8 cellular contexts compared by ENCODE assay signal in genomic region chr3:51391566-51392300, GRCh38. TPM values are rescaled to one million over a fixed set of nuclear protein-coding genes. Genes with fewer than 3 reads are reported as not detected.
DNase-seq lines count a peak whose midpoint lies in the region; ATAC-seq and TF ChIP-seq lines count a peak whose summit lies in the region.

No MANE protein-coding gene starts in this region.

- no peak for TF ChIP-seq POLR2A in erythroblast (IDR thresholded peaks at IDR 0.05; ENCODE audit: low read length)

- no peak for TF ChIP-seq CTCF in BJ (IDR thresholded peaks at IDR 0.05; ENCODE audit: insufficient read depth, low read depth, low read length)
- TF ChIP-seq CTCF in HL-60 (IDR thresholded peaks at IDR 0.05; ENCODE audit: insufficient read depth, low read length), result no peak
- no peak for TF ChIP-seq CTCF in upper lobe of right lung (IDR thresholded peaks at IDR 0.05)

- CTCF ChIA-PET in BJ (lab: Yijun Ruan, JAX), result interaction anchor here (1.1 kb wide), 1 partner anchor 550 kb away, joined by 3 read pairs; the partner anchor contains the start of genes PARP3 and RRP9
- CTCF ChIA-PET in activated CD8-positive, alpha-beta memory T cell treated with anti-CD3 and anti-CD28 coated beads, Interleukin-2, amount 10 ng/mL, durations not matched to agents 7 days and 5 days (lab: Charles Lee), result interaction anchor here (0.6 to 1.6 kb wide), 3 partner anchors 10 to 47 kb away, joined by 3 to 4 read pairs (median 3); no protein-coding TSS in a partner anchor

- H3K27me3 Mint-ChIP-seq in activated CD8-positive, alpha-beta memory T cell treated with anti-CD3 and anti-CD28 coated beads, Interleukin-2, amount 10 ng/mL, durations not matched to agents 7 days and 5 days, result no peaks in the 10 kb centered on the region

- H3K36me3 ChIP-seq in BJ (ENCODE audit: control insufficient read depth, insufficient read depth, low read length), result peaks cover 23% of the 10 kb centered on the region
- peaks cover 68% of the 10 kb centered on the region for H3K36me3 ChIP-seq in upper lobe of right lung

- POLR2A ChIA-PET in BJ (lab: Charles Lee), result no interaction called here

- H3K36me3 Mint-ChIP-seq in activated CD8-positive, alpha-beta memory T cell treated with anti-CD3 and anti-CD28 coated beads, Interleukin-2, amount 10 ng/mL, durations not matched to agents 7 days and 5 days, result peaks cover 44% of the 10 kb centered on the region

- peaks cover 48% of the 10 kb centered on the region for H3K4me1 ChIP-seq in upper lobe of right lung

- no peak for DNase-seq in BJ (ENCODE audit: low read depth)
- DNase-seq in HL-60 (ENCODE audit: low read depth in 1 of 2, low spot score in 1 of 2), result no peak
- peak; percentile 71 for DNase-seq in activated CD8-positive, alpha-beta memory T cell treated with anti-CD3 and anti-CD28 coated beads, Interleukin-2, amount 10 ng/mL, durations not matched to agents 7 days and 5 days
- peak; percentile 67 to 77 for DNase-seq in erythroblast (lab: John Stamatoyannopoulos, UW)
- peak; percentile 38 for DNase-seq in myocyte (ENCODE audit: low read depth)
- peak; percentile 78 for DNase-seq in upper lobe of right lung
- no peak for DNase-seq in NCI-H774 (lab: John Stamatoyannopoulos, UW)

- peak overlapping the region; percentile 74 for H3K27ac ChIP-seq in HL-60 (replicated peaks)
- H3K27ac ChIP-seq in upper lobe of right lung, result peak overlapping the region; percentile 81

- peak overlapping the region; percentile 88 for H3K27ac Mint-ChIP-seq in activated CD8-positive, alpha-beta memory T cell treated with anti-CD3 and anti-CD28 coated beads, Interleukin-2, amount 10 ng/mL, durations not matched to agents 7 days and 5 days

- peak overlapping the region; percentile 85 for H3K4me3 Mint-ChIP-seq in activated CD8-positive, alpha-beta memory T cell treated with anti-CD3 and anti-CD28 coated beads, Interleukin-2, amount 10 ng/mL, durations not matched to agents 7 days and 5 days

- H3K4me3 ChIP-seq in BJ (ENCODE audit: low read depth, low read length) (peak overlapping the region; percentile 68), HL-60 (replicated peaks; ENCODE audit: insufficient read depth, low read length) (peak overlapping the region; percentile 55), upper lobe of right lung (peak overlapping the region; percentile 72)

- H3K9me3 ChIP-seq in upper lobe of right lung, result no peaks in the 10 kb centered on the region

- peak; percentile 24 for ATAC-seq in GM19455 (IDR thresholded peaks at IDR 0.05; ENCODE audit: unreplicated experiment)
- ATAC-seq in activated CD8-positive, alpha-beta memory T cell treated with anti-CD3 and anti-CD28 coated beads, Interleukin-2, amount 10 ng/mL, durations not matched to agents 7 days and 5 days, result peak; percentile 22
- peak; percentile 1 for ATAC-seq in upper lobe of right lung

- H3K27me3 ChIP-seq in BJ (ENCODE audit: control insufficient read depth, insufficient read depth, low read length) (no peaks in the 10 kb centered on the region), HL-60 (ENCODE audit: insufficient read depth, poor library complexity, severe bottlenecking) (no peaks in the 10 kb centered on the region), upper lobe of right lung (no peaks in the 10 kb centered on the region)

- intact Hi-C loops in upper lobe of right lung (cut with DNase I), result no loop called here

- peaks cover 82% of the 10 kb centered on the region for H3K4me1 Mint-ChIP-seq in activated CD8-positive, alpha-beta memory T cell treated with anti-CD3 and anti-CD28 coated beads, Interleukin-2, amount 10 ng/mL, durations not matched to agents 7 days and 5 days

- H3K9me3 Mint-ChIP-seq in activated CD8-positive, alpha-beta memory T cell treated with anti-CD3 and anti-CD28 coated beads, Interleukin-2, amount 10 ng/mL, durations not matched to agents 7 days and 5 days (ENCODE audit: low read depth), result no peaks in the 10 kb centered on the region

RNA-seq across cellular contexts. Expression of gene RBM15B, which starts 0.6 kb away (rescaled TPM):
- polyA plus RNA-seq in BJ (2011; rRNA removed), result 8.4 and 11.9 TPM in 2 replicates
- 13.8 and 18.5 TPM in 2 replicates for polyA minus RNA-seq in BJ (2011; rRNA and poly(A)+ RNA removed)
- 10 to 100 TPM; 28.7 to 36.1 TPM for total RNA-seq in activated CD8-positive, alpha-beta memory T cell treated with anti-CD3 and anti-CD28 coated beads, Interleukin-2, amount 10 ng/mL, durations not matched to agents 7 days and 5 days
- total RNA-seq in myocyte (25.8 and 26.1 TPM in 2 replicates), upper lobe of right lung (26.4 TPM)
- 22.9 TPM for polyA plus RNA-seq in myocyte (2012)

RNA-seq across cellular contexts. Expression of gene MANF, which starts 6.6 kb away (rescaled TPM):
- polyA plus RNA-seq in BJ (2011; rRNA removed), result 21.5 and 58.1 TPM in 2 replicates
- 5.8 and 7.3 TPM in 2 replicates for polyA minus RNA-seq in BJ (2011; rRNA and poly(A)+ RNA removed)
- 100 to 1,000 TPM; 140 to 182 TPM for total RNA-seq in activated CD8-positive, alpha-beta memory T cell treated with anti-CD3 and anti-CD28 coated beads, Interleukin-2, amount 10 ng/mL, durations not matched to agents 7 days and 5 days
- 65.2 and 129 TPM in 2 replicates for total RNA-seq in myocyte
- 161 TPM for polyA plus RNA-seq in myocyte (2012)
- 80.3 TPM for total RNA-seq in upper lobe of right lung

Comparison
In these comparisons a context has a peak if more than half of its experiments do, and no peak if none do; other contexts are left out.
1. DNase-seq: peak in activated CD8-positive, alpha-beta memory T cell treated with anti-CD3 and anti-CD28 coated beads, Interleukin-2, amount 10 ng/mL, durations not matched to agents 7 days and 5 days (single experiment), erythroblast (2 of 2), myocyte (single experiment) and upper lobe of right lung (single experiment); none in BJ (single experiment), HL-60 (0 of 2) and NCI-H774 (single experiment).
2. Peak in every context shown above with its lines, with median percentiles within 50 percentile points of each other: H3K4me3 ChIP-seq and ATAC-seq.